ENCODE assay signal across 25 cellular contexts in the genomic region with DNA sequence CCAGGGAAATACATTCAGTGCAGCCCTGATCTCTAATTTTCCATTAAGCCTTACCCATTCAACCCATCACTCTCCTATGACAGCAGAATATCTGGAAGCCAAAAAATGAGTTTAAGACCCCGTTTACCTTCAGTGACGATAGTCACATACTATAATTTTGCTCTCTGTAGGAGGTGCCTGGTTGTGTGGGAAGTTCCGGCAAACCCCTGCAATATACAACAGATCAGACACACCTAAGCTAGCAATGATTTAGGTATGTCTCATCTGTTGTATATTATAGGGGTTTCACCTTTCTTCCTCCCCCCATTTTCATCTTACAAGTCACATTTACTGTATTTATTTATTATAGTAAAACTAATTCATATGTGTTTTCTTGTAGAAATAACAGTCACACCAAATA.
DNase-seq lines count a peak whose midpoint lies in the region; ATAC-seq lines count a peak whose summit lies in the region.
"Had no signal": no experiment of that assay in that cellular context is flagged by ENCODE, and none has a peak within 500 bp of the region (broad histone marks: within the 10 kb centered on the region; RNA-seq: fewer than 3 reads in every experiment).

No MANE protein-coding gene starts in this region.

- CTCF ChIA-PET in CD4-positive, alpha-beta memory T cell (lab: Charles Lee; ENCODE audit: partially characterized antibody) = interaction anchor here (1.3 to 2.3 kb wide), 4 partner anchors 8 to 62 kb away, joined by 3 to 14 read pairs (median 4); no protein-coding TSS in a partner anchor
- CTCF ChIA-PET in activated CD8-positive, alpha-beta T cell treated with anti-CD3 and anti-CD28 coated beads, Interleukin-2, amount 10 ng/mL, durations not matched to agents 7 days and 5 days (lab: Charles Lee) = interaction anchor here (0.6 to 14.2 kb wide), 4 partner anchors 11 to 163 kb away, joined by 3 to 137 read pairs (median 6); no protein-coding TSS in a partner anchor

- H3K4me3 Mint-ChIP-seq in T-helper 2 cell treated with Interferon-gamma antibody and Interleukin-4, amounts not matched to agents 5 μg/mL and 100 μg/mL, for 36 hours = peak overlapping the region; percentile 35
- H3K4me3 Mint-ChIP-seq in CD4-positive, alpha-beta memory T cell = peak overlapping the region in 6 of 8 donors; percentile 9 to 82 (median 46)
- H3K4me3 Mint-ChIP-seq in activated CD8-positive, alpha-beta T cell treated with anti-CD3 and anti-CD28 coated beads, Interleukin-2, amount 10 ng/mL, durations not matched to agents 7 days and 5 days = peak overlapping the region; percentile 51
- H3K4me3 Mint-ChIP-seq in natural killer cell treated with Interleukin-12 subunit alpha and Interleukin-12 subunit beta and Interleukin-15 and Interleukin-18, amount 100 ng/mL, for 72 hours = peak overlapping the region; percentile 44
- H3K4me3 Mint-ChIP-seq: dendritic cell treated with granulocyte-macrophage colony-stimulating factor and Interleukin-4, amounts not matched to agents 40 ng/mL and 50 ng/mL, for 4 days; type B pancreatic cell had no signal

- no peaks in the 10 kb centered on the region for H3K36me3 ChIP-seq in CD4-positive, alpha-beta memory T cell (ENCODE audit: insufficient read depth, low read length)
- H3K36me3 ChIP-seq: pancreas, stomach had no signal

- no peaks in the 10 kb centered on the region for H3K9me3 Mint-ChIP-seq in T-helper 2 cell treated with Interferon-gamma antibody and Interleukin-4, amounts not matched to agents 5 μg/mL and 100 μg/mL, for 36 hours
- no peaks in the 10 kb centered on the region for H3K9me3 Mint-ChIP-seq in CD4-positive, alpha-beta memory T cell
- H3K9me3 Mint-ChIP-seq in activated CD8-positive, alpha-beta T cell treated with anti-CD3 and anti-CD28 coated beads, Interleukin-2, amount 10 ng/mL, durations not matched to agents 7 days and 5 days (ENCODE audit: insufficient read depth) = no peaks in the 10 kb centered on the region
- H3K9me3 Mint-ChIP-seq in natural killer cell treated with Interleukin-12 subunit alpha and Interleukin-12 subunit beta and Interleukin-15 and Interleukin-18, amount 100 ng/mL, for 72 hours = peaks cover 8% of the 10 kb centered on the region
- H3K9me3 Mint-ChIP-seq: dendritic cell treated with granulocyte-macrophage colony-stimulating factor and Interleukin-4, amounts not matched to agents 40 ng/mL and 50 ng/mL, for 4 days; type B pancreatic cell had no signal

- no peak overlapping the region for H3K27ac ChIP-seq in CD4-positive, alpha-beta memory T cell (ENCODE audit: low read depth, low read length)
- H3K27ac ChIP-seq: pancreas, stomach had no signal

- H3K27me3 Mint-ChIP-seq in T-helper 2 cell treated with Interferon-gamma antibody and Interleukin-4, amounts not matched to agents 5 μg/mL and 100 μg/mL, for 36 hours (ENCODE audit: low read depth) = no peaks in the 10 kb centered on the region
- H3K27me3 Mint-ChIP-seq in CD4-positive, alpha-beta memory T cell = no peaks in the 10 kb centered on the region
- H3K27me3 Mint-ChIP-seq in activated CD8-positive, alpha-beta T cell treated with anti-CD3 and anti-CD28 coated beads, Interleukin-2, amount 10 ng/mL, durations not matched to agents 7 days and 5 days (ENCODE audit: low read depth) = no peaks in the 10 kb centered on the region
- H3K27me3 Mint-ChIP-seq in natural killer cell treated with Interleukin-12 subunit alpha and Interleukin-12 subunit beta and Interleukin-15 and Interleukin-18, amount 100 ng/mL, for 72 hours = no peaks in the 10 kb centered on the region
- H3K27me3 Mint-ChIP-seq: dendritic cell treated with granulocyte-macrophage colony-stimulating factor and Interleukin-4, amounts not matched to agents 40 ng/mL and 50 ng/mL, for 4 days had no signal

- H3K27me3 ChIP-seq in CD4-positive, alpha-beta memory T cell (ENCODE audit: insufficient read depth, low read length) = no peaks in the 10 kb centered on the region
- H3K27me3 ChIP-seq: pancreas, stomach had no signal

- peaks cover 53% of the 10 kb centered on the region for H3K36me3 Mint-ChIP-seq in T-helper 2 cell treated with Interferon-gamma antibody and Interleukin-4, amounts not matched to agents 5 μg/mL and 100 μg/mL, for 36 hours (ENCODE audit: low read depth)
- H3K36me3 Mint-ChIP-seq in CD4-positive, alpha-beta memory T cell = peaks cover 15 to 19% of the 10 kb centered on the region in 2 donors
- H3K36me3 Mint-ChIP-seq in activated CD8-positive, alpha-beta T cell treated with anti-CD3 and anti-CD28 coated beads, Interleukin-2, amount 10 ng/mL, durations not matched to agents 7 days and 5 days (ENCODE audit: low read depth) = peaks cover 71% of the 10 kb centered on the region
- H3K36me3 Mint-ChIP-seq in natural killer cell treated with Interleukin-12 subunit alpha and Interleukin-12 subunit beta and Interleukin-15 and Interleukin-18, amount 100 ng/mL, for 72 hours = peaks cover 28% of the 10 kb centered on the region
- H3K36me3 Mint-ChIP-seq: type B pancreatic cell had no signal

- H3K4me3 ChIP-seq in CD4-positive, alpha-beta memory T cell (ENCODE audit: low read length in 2 of 2) = no peak overlapping the region
- H3K4me3 ChIP-seq: pancreas, stomach had no signal

- H3K4me1 Mint-ChIP-seq in T-helper 2 cell treated with Interferon-gamma antibody and Interleukin-4, amounts not matched to agents 5 μg/mL and 100 μg/mL, for 36 hours (ENCODE audit: low read depth) = peaks cover 71% of the 10 kb centered on the region
- H3K4me1 Mint-ChIP-seq in CD4-positive, alpha-beta memory T cell = peaks cover 58 to 90% (median 75%) of the 10 kb centered on the region in 4 donors
- H3K4me1 Mint-ChIP-seq in activated CD8-positive, alpha-beta T cell treated with anti-CD3 and anti-CD28 coated beads, Interleukin-2, amount 10 ng/mL, durations not matched to agents 7 days and 5 days (ENCODE audit: low read depth) = peaks cover 69% of the 10 kb centered on the region
- H3K4me1 Mint-ChIP-seq in natural killer cell treated with Interleukin-12 subunit alpha and Interleukin-12 subunit beta and Interleukin-15 and Interleukin-18, amount 100 ng/mL, for 72 hours (ENCODE audit: low read depth in 2 of 2) = peaks cover 61 to 78% of the 10 kb centered on the region in 2 donors

- no peak for DNase-seq in T-helper 2 cell treated with Interferon-gamma antibody and Interleukin-4, amounts not matched to agents 5 μg/mL and 100 μg/mL, for 36 hours (ENCODE audit: low spot score)
- no peak for DNase-seq in T-helper 2 cell
- no peak for DNase-seq in CD4-positive, alpha-beta memory T cell
- no peak for DNase-seq in activated CD8-positive, alpha-beta T cell treated with anti-CD3 and anti-CD28 coated beads, Interleukin-2, amount 10 ng/mL, durations not matched to agents 7 days and 5 days
- DNase-seq in natural killer cell treated with Interleukin-12 subunit alpha and Interleukin-12 subunit beta and Interleukin-15 and Interleukin-18, amount 100 ng/mL, for 72 hours (ENCODE audit: low spot score) = no peak
- DNase-seq in ureter (ENCODE audit: low spot score) = no peak
- DNase-seq in HUDEP-2 (lab: John Stamatoyannopoulos, UW; ENCODE audit: unreplicated experiment in 76 of 76) = no peak
- DNase-seq: 8988T; activated gamma-delta T cell; central memory CD4-positive, alpha-beta T cell; COR-L47; DMS79 treated with DMSO at 0.1 percent for 48 hours; KBM-7; left ventricle myocardium superior; MM.1S; NCI-H1417 treated with DMSO at 0.1 percent for 48 hours; NCI-H2081 treated with DMSO at 0.1 percent for 48 hours; NCI-H774; pancreas; stimulated activated CD4-positive, alpha-beta T cell treated with anti-CD3 and anti-CD28 coated beads, Interleukin-4, amount 100 ng/mL, for 24 hours; stomach had no signal

- POLR2A ChIA-PET in CD4-positive, alpha-beta memory T cell (lab: Charles Lee; ENCODE audit: partially characterized antibody) = interaction anchor here (0.6 to 17.7 kb wide), 2 partner anchors 10 to 43 kb away, joined by 3 to 279 read pairs; no protein-coding TSS in a partner anchor
- POLR2A ChIA-PET in activated CD8-positive, alpha-beta T cell treated with anti-CD3 and anti-CD28 coated beads, Interleukin-2, amount 10 ng/mL, durations not matched to agents 7 days and 5 days (lab: Charles Lee) = interaction anchor here (12.9 kb wide), 1 partner anchor 13 kb away, joined by 221 read pairs; no protein-coding TSS in a partner anchor

- H3K4me1 ChIP-seq in CD4-positive, alpha-beta memory T cell (ENCODE audit: insufficient read depth, low read length) = peaks cover 94% of the 10 kb centered on the region
- H3K4me1 ChIP-seq: pancreas had no signal

- intact Hi-C loops in CD4-positive, alpha-beta memory T cell (cut with micrococcal nuclease) = loop anchor here (10.0 kb wide), 1 partner anchor 1894 kb away; the partner anchor contains the start of gene RHBDD1

- no peak for ATAC-seq in activated CD8-positive, alpha-beta T cell treated with anti-CD3 and anti-CD28 coated beads, Interleukin-2, amount 10 ng/mL, durations not matched to agents 7 days and 5 days
- no peak for ATAC-seq in natural killer cell treated with Interleukin-12 subunit alpha and Interleukin-12 subunit beta and Interleukin-15 and Interleukin-18, amount 100 ng/mL, for 72 hours
- no peak for ATAC-seq in HG02973 (IDR thresholded peaks at IDR 0.05; ENCODE audit: unreplicated experiment)
- ATAC-seq: left ventricle myocardium superior, pancreas, SK-N-SH treated with all-trans-retinoic acid at 6 μM for 48 hours had no signal

- H3K27ac Mint-ChIP-seq in T-helper 2 cell treated with Interferon-gamma antibody and Interleukin-4, amounts not matched to agents 5 μg/mL and 100 μg/mL, for 36 hours = no peak overlapping the region
- peak overlapping the region in 6 of 7 donors; percentile 15 to 82 (median 28) for H3K27ac Mint-ChIP-seq in CD4-positive, alpha-beta memory T cell
- peak overlapping the region; percentile 76 for H3K27ac Mint-ChIP-seq in activated CD8-positive, alpha-beta T cell treated with anti-CD3 and anti-CD28 coated beads, Interleukin-2, amount 10 ng/mL, durations not matched to agents 7 days and 5 days
- peak overlapping the region; percentile 89 to 95 for H3K27ac Mint-ChIP-seq in natural killer cell treated with Interleukin-12 subunit alpha and Interleukin-12 subunit beta and Interleukin-15 and Interleukin-18, amount 100 ng/mL, for 72 hours
- H3K27ac Mint-ChIP-seq: dendritic cell treated with granulocyte-macrophage colony-stimulating factor and Interleukin-4, amounts not matched to agents 40 ng/mL and 50 ng/mL, for 4 days; type B pancreatic cell had no signal

- H3K9me3 ChIP-seq in CD4-positive, alpha-beta memory T cell (ENCODE audit: control insufficient read depth in 1 of 2, low read length in 2 of 2) = no peaks in the 10 kb centered on the region
- H3K9me3 ChIP-seq: pancreas, stomach had no signal
